11 cellular contexts compared by ENCODE assay signal in the genomic region with DNA sequence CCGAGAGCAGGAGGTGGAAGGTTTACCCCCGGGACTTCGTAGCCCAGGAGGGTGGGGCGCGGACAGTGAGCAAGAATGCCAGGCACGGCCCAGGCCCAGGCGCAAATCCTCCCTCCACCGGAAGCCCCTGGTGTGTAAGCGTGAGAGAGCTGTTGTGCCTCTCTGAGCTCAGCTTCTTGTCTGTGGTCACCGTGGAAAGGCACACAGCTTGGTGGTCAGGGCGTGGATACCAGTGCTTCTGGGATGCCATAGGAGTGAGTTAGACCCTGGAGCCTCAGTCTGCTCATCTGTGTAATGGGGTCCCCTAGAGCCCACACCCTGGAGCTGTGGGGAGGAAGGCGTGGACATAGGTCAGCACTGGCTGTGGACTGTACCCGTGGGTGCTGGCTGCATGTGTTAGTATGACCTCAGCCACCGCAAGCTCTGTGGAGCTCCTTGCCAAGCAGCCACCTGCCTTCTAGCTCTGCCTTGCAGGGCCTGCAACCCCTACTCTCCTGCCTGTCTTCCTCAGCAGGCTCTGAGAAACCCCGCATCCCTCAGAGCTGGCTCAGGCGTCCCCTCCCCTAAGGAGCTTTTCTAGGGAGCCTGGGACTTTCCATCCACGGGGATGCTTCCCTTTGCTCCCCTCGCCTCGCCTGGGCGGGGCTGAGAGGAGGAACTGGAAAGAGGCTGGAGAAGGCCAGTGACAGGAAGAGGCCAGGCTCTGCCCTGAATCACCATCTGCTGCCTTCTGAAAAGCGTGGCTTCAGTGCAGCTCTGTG. TPM values are rescaled to one million over a fixed set of nuclear protein-coding genes. Genes with fewer than 3 reads are reported as not detected.
DNase-seq lines count a peak whose midpoint lies in the region; ATAC-seq and TF ChIP-seq lines count a peak whose summit lies in the region.
"Had no signal": no experiment of that assay in that cellular context is flagged by ENCODE, and none has a peak within 500 bp of the region (broad histone marks: within the 10 kb centered on the region; RNA-seq: fewer than 3 reads in every experiment).

No MANE protein-coding gene starts in this region.

- H3K56ac ChIP-seq in IMR-90 (ENCODE audit: extremely low read depth, insufficient read depth, low read length) = no peak overlapping the region

- no peak overlapping the region for H3K23ac ChIP-seq in IMR-90 (ENCODE audit: low read depth, low read length)

- TF ChIP-seq POLR2A in IMR-90 (IDR thresholded peaks at IDR 0.05; ENCODE audit: low read depth, low read length) = no peak
- no peak for TF ChIP-seq POLR2A in uterus (IDR thresholded peaks at IDR 0.05)

- peak overlapping the region; percentile 79; the same call in 2 of the 3 replicates for H2BK15ac ChIP-seq in IMR-90 (ENCODE audit: low read depth, low read length)

- peaks cover 2% of the 10 kb centered on the region; the same call in 1 of the 2 replicates for H3K27me3 ChIP-seq in IMR-90 (ENCODE audit: control insufficient read depth, insufficient read depth, low read length)
- H3K27me3 ChIP-seq in colonic mucosa = no peaks in the 10 kb centered on the region
- H3K27me3 ChIP-seq in muscle layer of duodenum (ENCODE audit: low read depth, low read length) = no peaks in the 10 kb centered on the region
- H3K27me3 ChIP-seq in uterus = no peaks in the 10 kb centered on the region
- H3K27me3 ChIP-seq: testis had no signal

- H3K4ac ChIP-seq in IMR-90 (ENCODE audit: low read depth, low read length) = peak overlapping the region; percentile 90

- peak overlapping the region; percentile 22 to 84; a peak in 1 of 4 replicates for H4K8ac ChIP-seq in IMR-90 (ENCODE audit: low read depth in 2 of 2, low read length in 2 of 2)

- peak overlapping the region; percentile 65 for H2BK20ac ChIP-seq in IMR-90 (ENCODE audit: low read depth, low read length)

- TF ChIP-seq CTCF in IMR-90 (conservative IDR thresholded peaks at IDR 0.05; ENCODE audit: low read depth, low read length) = no peak
- TF ChIP-seq CTCF in colonic mucosa (IDR thresholded peaks at IDR 0.05) = no peak
- TF ChIP-seq CTCF in uterus (IDR thresholded peaks at IDR 0.05) = no peak

- TF ChIP-seq RAD21 in IMR-90 (IDR thresholded peaks at IDR 0.05; ENCODE audit: low read length) = no peak

- no TSS peak for BruUV-seq in IMR-90 (replicated peaks; lab: Mats Ljungman, UMichigan)

- H3K9me3 ChIP-seq in IMR-90 (ENCODE audit: control insufficient read depth, insufficient read depth, low read length) (no peaks in the 10 kb centered on the region), colonic mucosa (no peaks in the 10 kb centered on the region), muscle layer of duodenum (ENCODE audit: control insufficient read depth in 1 of 2, low read length in 2 of 2) (no peaks in the 10 kb centered on the region), uterus (no peaks in the 10 kb centered on the region)
- H3K9me3 ChIP-seq: testis had no signal

- H3K36me3 ChIP-seq in IMR-90 (ENCODE audit: control insufficient read depth, insufficient read depth, low read length) (no peaks in the 10 kb centered on the region), colonic mucosa (no peaks in the 10 kb centered on the region), muscle layer of duodenum (ENCODE audit: control insufficient read depth in 1 of 2, insufficient read depth in 2 of 2, low read length in 2 of 2) (no peaks in the 10 kb centered on the region), uterus (no peaks in the 10 kb centered on the region)

- DNase-seq in AG20443 (ENCODE audit: low spot score) (peak; percentile 66), IMR-90 (peak; percentile 54), colonic mucosa (peak; percentile 68), NK-92 (lab: John Stamatoyannopoulos, UW; ENCODE audit: unreplicated experiment) (no peak), uterus (no peak)
- no peak for DNase-seq in activated CD4-positive, alpha-beta T cell treated with anti-CD3 and anti-CD28 coated beads for 1 hour
- DNase-seq in stimulated activated CD4-positive, alpha-beta T cell treated with anti-CD3 and anti-CD28 coated beads, Interleukin-4, amount 100 ng/mL, for 1 hour = no peak
- DNase-seq: HFFc6, T-helper 2 cell, testis had no signal

- H2AFZ ChIP-seq in IMR-90 (replicated peaks; ENCODE audit: low read length, poor library complexity) = peak overlapping the region; percentile 72

- WGBS in IMR-90 (ENCODE audit: extremely low coverage in 2 of 2, insufficient read length in 1 of 2), 2 experiments = 80% methylated on average over 2 of the region's 21 CpGs; no CpG with 5 or more reads in 1 of the 2 experiments

- H3K9me1 ChIP-seq in IMR-90 (ENCODE audit: insufficient read depth, low read length) = peaks cover 14% of the 10 kb centered on the region

- H3K4me2 ChIP-seq in IMR-90 (ENCODE audit: low read depth, low read length) = no peak overlapping the region

- no peak overlapping the region for H3K4me3 ChIP-seq in IMR-90 (ENCODE audit: insufficient read depth, low read depth, low read length)
- H3K4me3 ChIP-seq in colonic mucosa = no peak overlapping the region
- H3K4me3 ChIP-seq in muscle layer of duodenum (ENCODE audit: low read depth in 1 of 2, low read length in 2 of 2) = no peak overlapping the region
- H3K4me3 ChIP-seq in uterus = no peak overlapping the region
- H3K4me3 ChIP-seq: testis had no signal

- peak overlapping the region; percentile 36; the same call in 1 of the 2 replicates for H4K91ac ChIP-seq in IMR-90 (ENCODE audit: insufficient read depth, low read depth, low read length)

- H3K18ac ChIP-seq in IMR-90 (ENCODE audit: low read depth, low read length) = peak overlapping the region; percentile 46; the same call in 1 of the 2 replicates

- in situ Hi-C loops in IMR-90 (cut with MboI; ENCODE audit: low sequenced_read_pairs) = no loop called here

- dilution Hi-C loops in IMR-90 (cut with HindIII; ENCODE audit: low sequenced_read_pairs, unreplicated experiment) = no loop called here

- 0 out of 2 replicates have a peak, but pooled peaks have one; percentile 4 for ATAC-seq in IMR-90 (ENCODE audit: low read depth)

- no peak overlapping the region for H3K27ac ChIP-seq in IMR-90 (ENCODE audit: insufficient read depth, low read length)
- H3K27ac ChIP-seq in colonic mucosa = peak overlapping the region; percentile 93
- peak overlapping the region; percentile 14 for H3K27ac ChIP-seq in muscle layer of duodenum (ENCODE audit: low read length)
- peak overlapping the region in 1 of 2 donors; percentile 69 for H3K27ac ChIP-seq in uterus
- H3K27ac ChIP-seq: testis had no signal

- peak overlapping the region; percentile 55 for H2AK5ac ChIP-seq in IMR-90 (ENCODE audit: low read depth, low read length)

- intact Hi-C loops in IMR-90 (cut with micrococcal nuclease) = no loop called here
- intact Hi-C loops in colonic mucosa (cut with DNase I) = no loop called here
- intact Hi-C loops in uterus (cut with DNase I; ENCODE audit: low total_unique reads) = no loop called here

- peak overlapping the region; percentile 29; the same call in 1 of the 2 replicates for H2BK120ac ChIP-seq in IMR-90 (ENCODE audit: low read depth, low read length)

- CTCF ChIA-PET in IMR-90 (lab: Yijun Ruan, JAX) = interaction anchor here (0.6 kb wide), 1 partner anchor 15 kb away, joined by 3 read pairs; no protein-coding TSS in a partner anchor

- no peak overlapping the region for H3K9ac ChIP-seq in IMR-90 (ENCODE audit: low read depth, low read length)
- H3K9ac ChIP-seq in colonic mucosa (ENCODE audit: low read depth in 2 of 2, low read length in 2 of 2) = peak overlapping the region in 1 of 2 donors; percentile 29

- peak overlapping the region; percentile 53; the same call in 1 of the 2 replicates for H3K14ac ChIP-seq in IMR-90 (replicated peaks; ENCODE audit: low read depth, low read length)

- peak overlapping the region; percentile 33 for H2BK5ac ChIP-seq in IMR-90 (ENCODE audit: low read depth, low read length, poor library complexity, severe bottlenecking)

- H3K4me1 ChIP-seq in IMR-90 (ENCODE audit: control insufficient read depth, insufficient read depth, low read length) (peaks cover 33% of the 10 kb centered on the region), colonic mucosa (peaks cover 13% of the 10 kb centered on the region), muscle layer of duodenum (ENCODE audit: control insufficient read depth in 1 of 2, insufficient read depth in 2 of 2, low read length in 2 of 2) (peaks cover 17 to 30% of the 10 kb centered on the region in 2 donors), uterus (peaks cover 0 to 4% of the 10 kb centered on the region in 2 donors)
- H3K4me1 ChIP-seq: testis had no signal

- peak overlapping the region; percentile 84 for H2AK9ac ChIP-seq in IMR-90 (replicated peaks; ENCODE audit: low read depth, low read length, poor library complexity)

- no peaks in the 10 kb centered on the region for H4K20me1 ChIP-seq in IMR-90 (ENCODE audit: insufficient read depth, low read length)

- no peak overlapping the region for H4K5ac ChIP-seq in IMR-90 (ENCODE audit: low read depth, low read length)

- POLR2A ChIA-PET in IMR-90 (lab: Charles Lee; ENCODE audit: unreplicated experiment) = no interaction called here

- H3K79me1 ChIP-seq in IMR-90 (ENCODE audit: low read depth in 1 of 2, low read length in 2 of 2) = peaks cover 4 to 12% of the 10 kb centered on the region in 2 experiments; a peak in 1 of 4 replicates

TF ChIP-seq in IMR-90, 13 proteins besides CTCF, POLR2A, EP300 and RAD21:
- no peak for TF ChIP-seq MAZ (IDR thresholded peaks at IDR 0.05; ENCODE audit: borderline replicate concordance, low read depth, low read length)
- TF ChIP-seq NFE2L2 (IDR thresholded peaks at IDR 0.05; ENCODE audit: low read depth, low read length) = no peak
- no peak for TF ChIP-seq BHLHE40 (IDR thresholded peaks at IDR 0.05; ENCODE audit: low read depth, low read length)
- peak; percentile 41 for TF ChIP-seq RCOR1 (IDR thresholded peaks at IDR 0.05; ENCODE audit: insufficient replicate concordance, low read length)
- no peak for TF ChIP-seq CHD1 (IDR thresholded peaks at IDR 0.05; ENCODE audit: low read depth, low read length)
- TF ChIP-seq SMC3 (IDR thresholded peaks at IDR 0.05; ENCODE audit: low read depth, low read length) = no peak
- no peak for TF ChIP-seq RFX5 (IDR thresholded peaks at IDR 0.05; ENCODE audit: low read depth, low read length)

RNA-seq across cellular contexts. Expression of gene AFAP1, which starts 28.0 kb away (rescaled TPM):
- total RNA-seq in IMR-90 (2012; rRNA removed) (48.2 and 60.3 TPM in 2 replicates), colonic mucosa (10 to 100 TPM; 29.7 to 43.9 TPM), uterus (10 to 100 TPM in 2 of 4 donors, 1 to 10 TPM in 2; 8.2 to 55.0 (median 28.9) TPM)
- 73.1 and 80.9 TPM in 2 replicates for polyA plus RNA-seq in IMR-90 (2012; rRNA removed)
- 67.3 and 67.7 TPM in 2 replicates for polyA plus RNA-seq in IMR-90 (2012; cell fraction: cytosol; rRNA removed)
- 116 and 173 TPM in 2 replicates for polyA plus RNA-seq in IMR-90 (2012; cell fraction: nucleus; rRNA removed; ENCODE audit: low replicate concordance)

Comparison
In these comparisons a context has a peak if more than half of its experiments do, and no peak if none do; other contexts are left out.
1. DNase-seq: peak in AG20443 (single experiment), IMR-90 (single experiment) and colonic mucosa (single experiment); none in NK-92 (single experiment), uterus (0 of 2), activated CD4-positive, alpha-beta T cell treated with anti-CD3 and anti-CD28 coated beads for 1 hour (single experiment) and stimulated activated CD4-positive, alpha-beta T cell treated with anti-CD3 and anti-CD28 coated beads, Interleukin-4, amount 100 ng/mL, for 1 hour (single experiment).